Comparison of ENCODE assay signal across 30 cellular contexts in the genomic region with DNA sequence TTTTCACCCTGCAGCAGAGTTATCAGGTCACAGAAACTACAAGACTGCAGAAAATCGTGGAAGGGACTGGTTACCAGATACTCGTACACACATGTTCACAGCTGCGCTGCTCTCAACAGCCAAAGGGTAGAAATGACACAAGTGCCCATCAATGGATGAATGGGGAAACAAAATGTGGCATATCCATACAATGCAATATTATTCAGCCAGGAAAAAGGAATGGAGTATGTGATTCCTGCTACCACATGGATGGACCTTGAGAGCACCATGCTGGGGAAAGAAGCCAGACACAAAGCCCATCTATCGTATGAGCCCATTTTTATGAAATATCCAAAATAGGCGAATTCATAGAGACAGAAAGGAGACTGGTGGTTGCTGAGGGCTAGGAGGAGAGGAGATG. TPM values are rescaled to one million over a fixed set of nuclear protein-coding genes. Genes with fewer than 3 reads are reported as not detected.
"Had no signal": no experiment of that assay in that cellular context is flagged by ENCODE, and none has a peak within 500 bp of the region (broad histone marks: within the 10 kb centered on the region; RNA-seq: fewer than 3 reads in every experiment).

No MANE protein-coding gene starts in this region.

- H3K27ac ChIP-seq: esophagus muscularis mucosa, foreskin keratinocyte, gastrocnemius medialis, heart left ventricle, VCaP had no signal

- H3K4me3 Mint-ChIP-seq: activated CD8-positive, alpha-beta T cell treated with anti-CD3 and anti-CD28 coated beads for 36 hours; activated naive CD8-positive, alpha-beta T cell; activated T-cell treated with anti-CD3 and anti-CD28 coated beads, Interleukin-2, amount 50 U/mL, for 4 hours; activated T-helper 17 cell treated with anti-CD3 and anti-CD28 coated beads, Interleukin-2, amount 50 U/mL, for 72 hours; effector memory CD8-positive, alpha-beta T cell had no signal

- DNase-seq: activated CD4-positive, alpha-beta T cell treated with anti-CD3 and anti-CD28 coated beads for 1 hour; activated CD4-positive, alpha-beta T cell treated with anti-CD3 and anti-CD28 coated beads for 4 hours; activated CD4-positive, alpha-beta T cell treated with anti-CD3 and anti-CD28 coated beads, Interleukin-2, amount 50 U/mL, for 1 hour; activated CD4-positive, alpha-beta T cell treated with anti-CD3 and anti-CD28 coated beads, Interleukin-2, amount 50 U/mL, for 48 hours; activated CD8-positive, alpha-beta memory T cell treated with anti-CD3 and anti-CD28 coated beads for 24 hours; activated CD8-positive, alpha-beta T cell treated with anti-CD3 and anti-CD28 coated beads for 36 hours; activated effector memory CD4-positive, alpha-beta T cell treated with Interleukin-2 at 50 U/mL for 16 hours; activated gamma-delta T cell treated with Interleukin-2 at 50 U/mL for 16 hours; activated naive CD4-positive, alpha-beta T cell treated with anti-CD3 and anti-CD28 coated beads, Interleukin-2, amount 50 U/mL, for 16 hours; activated naive CD4-positive, alpha-beta T cell treated with Interleukin-2 at 50 U/mL for 16 hours; activated T-cell treated with anti-CD3 and anti-CD28 coated beads, Interleukin-2, amount 50 U/mL, for 4 hours; amniotic stem cell; anterior cingulate cortex; caudate nucleus; cortex of kidney; dermis blood vessel endothelial cell; effector CD4-positive, alpha-beta T cell; effector memory CD8-positive, alpha-beta T cell; erythroblast; foreskin keratinocyte; gastrocnemius medialis; glutamatergic neuron; heart left ventricle; T-helper 2 cell had no signal

- H3K4me1 Mint-ChIP-seq: activated T-helper 17 cell treated with anti-CD3 and anti-CD28 coated beads, Interleukin-2, amount 50 U/mL, for 72 hours had no signal

- H3K4me3 ChIP-seq: esophagus muscularis mucosa, gastrocnemius medialis, heart left ventricle had no signal

- H3K9me3 ChIP-seq: gastrocnemius medialis had no signal

- ATAC-seq: activated CD8-positive, alpha-beta T cell treated with anti-CD3 and anti-CD28 coated beads for 36 hours; activated T-cell treated with anti-CD3 and anti-CD28 coated beads, Interleukin-2, amount 50 U/mL, for 4 hours; activated T-helper 17 cell treated with anti-CD3 and anti-CD28 coated beads, Interleukin-2, amount 50 U/mL, for 72 hours; effector memory CD8-positive, alpha-beta T cell; foreskin keratinocyte; gastrocnemius medialis; heart left ventricle; WTC11 had no signal

- H3K27ac Mint-ChIP-seq: activated CD8-positive, alpha-beta T cell treated with anti-CD3 and anti-CD28 coated beads for 36 hours; activated naive CD8-positive, alpha-beta T cell; activated T-helper 17 cell treated with anti-CD3 and anti-CD28 coated beads, Interleukin-2, amount 50 U/mL, for 72 hours; effector memory CD8-positive, alpha-beta T cell; WTC11 had no signal

- H3K4me1 ChIP-seq: foreskin keratinocyte had no signal

- H3K36me3 ChIP-seq: esophagus muscularis mucosa, gastrocnemius medialis, heart left ventricle had no signal

RNA-seq across cellular contexts. Expression of gene RIMBP2, which starts 1.7 kb away (rescaled TPM):
- total RNA-seq: activated CD8-positive, alpha-beta T cell treated with anti-CD3 and anti-CD28 coated beads for 36 hours; activated T-cell treated with anti-CD3 and anti-CD28 coated beads, Interleukin-2, amount 50 U/mL, for 4 hours; dermis blood vessel endothelial cell; T-helper 1 cell treated with Interleukin-12 subunit alpha and Interleukin-12 subunit beta and Interleukin-4 antibody, amounts not matched to agents 30 ng/mL and 1 ng/mL, for 36 hours had no signal
- polyA plus RNA-seq: foreskin keratinocyte, heart left ventricle had no signal
